Comparison of ENCODE assay signal across 8 cellular contexts in genomic region chr3:48440590-48440958, GRCh38. TPM values are rescaled to one million over a fixed set of nuclear protein-coding genes. Genes with fewer than 3 reads are reported as not detected.
DNase-seq lines count a peak whose midpoint lies in the region; ATAC-seq and TF ChIP-seq lines count a peak whose summit lies in the region.

No MANE protein-coding gene starts in this region.

- no peak for TF ChIP-seq CTCF in HEK293 (tag by site-specific recombination; IDR thresholded peaks at IDR 0.05)

- peak overlapping the region; percentile 96 for H3K27ac Mint-ChIP-seq in activated naive CD8-positive, alpha-beta T cell treated with anti-CD3 and anti-CD28 coated beads for 36 hours

- DNase-seq in AG08396 (ENCODE audit: low spot score) (peak; percentile 18), NCI-H187 (lab: John Stamatoyannopoulos, UW) (no peak), LoVo (ENCODE audit: low spot score) (no peak)
- no peak for DNase-seq in activated naive CD8-positive, alpha-beta T cell treated with anti-CD3 and anti-CD28 coated beads for 36 hours
- DNase-seq in stimulated activated naive CD8-positive, alpha-beta T cell treated with anti-CD3 and anti-CD28 coated beads, Interleukin-15, Interleukin-2, amounts not matched to agents 100 U/mL and 50 U/mL, for 24 hours = peak; percentile 34

- POLR2A ChIA-PET in HEK293 (lab: Yijun Ruan, JAX) = interaction anchor here (1.7 kb wide), 1 partner anchor 32 kb away, joined by 13 read pairs; no protein-coding TSS in a partner anchor

- H3K36me3 Mint-ChIP-seq in activated naive CD8-positive, alpha-beta T cell treated with anti-CD3 and anti-CD28 coated beads for 36 hours = peaks cover 39% of the 10 kb centered on the region

- peak overlapping the region; percentile 84 for H3K4me3 ChIP-seq in HEK293 (ENCODE audit: low read depth, low read length)
- H3K4me3 ChIP-seq in iPS-18c (ENCODE audit: insufficient read depth, low read depth, low read length) = peak overlapping the region; percentile 97

- no peaks in the 10 kb centered on the region for H3K27me3 Mint-ChIP-seq in activated naive CD8-positive, alpha-beta T cell treated with anti-CD3 and anti-CD28 coated beads for 36 hours

- H3K9me3 Mint-ChIP-seq in activated naive CD8-positive, alpha-beta T cell treated with anti-CD3 and anti-CD28 coated beads for 36 hours = no peaks in the 10 kb centered on the region

- ATAC-seq in stimulated activated naive CD8-positive, alpha-beta T cell treated with anti-CD3 and anti-CD28 coated beads, Interleukin-15, Interleukin-2, amounts not matched to agents 100 U/mL and 50 U/mL, for 24 hours = no peak
- ATAC-seq in HG02623 (IDR thresholded peaks at IDR 0.05; ENCODE audit: unreplicated experiment) = no peak

- H3K4me3 Mint-ChIP-seq in activated naive CD8-positive, alpha-beta T cell treated with anti-CD3 and anti-CD28 coated beads for 36 hours = peak overlapping the region; percentile 99

- no peaks in the 10 kb centered on the region for H3K4me1 ChIP-seq in HEK293 (ENCODE audit: control insufficient read depth, insufficient read depth, low read length)

- CTCF ChIA-PET in HEK293 (lab: Yijun Ruan, JAX) = interaction anchor here (2.3 to 2.8 kb wide), 2 partner anchors 40 to 246 kb away, joined by 11 to 15 read pairs; no protein-coding TSS in a partner anchor

- H3K9me3 ChIP-seq in HEK293 (ENCODE audit: control insufficient read depth, insufficient read depth, low read depth, low read length) (no peaks in the 10 kb centered on the region), iPS-18c (ENCODE audit: control insufficient read depth, insufficient read depth, low read length) (no peaks in the 10 kb centered on the region)

- H3K27ac ChIP-seq in HEK293 (ENCODE audit: extremely low read depth, low read depth, low read length) = peak overlapping the region; percentile 67

- H3K36me3 ChIP-seq in HEK293 (ENCODE audit: control insufficient read depth in 2 of 2, insufficient read depth in 1 of 2, low read length in 2 of 2) = peaks cover 14 to 34% of the 10 kb centered on the region in 2 experiments; a peak in 2 of 3 replicates

- peaks cover 27% of the 10 kb centered on the region for H3K4me1 Mint-ChIP-seq in activated naive CD8-positive, alpha-beta T cell treated with anti-CD3 and anti-CD28 coated beads for 36 hours

TF ChIP-seq in HEK293, 187 proteins besides CTCF, POLR2A, EP300 and RAD21:
- TF ChIP-seq ZNF837 (tag by site-specific recombination; IDR thresholded peaks at IDR 0.05) (no peak), ZNF175 (tag by site-specific recombination; IDR thresholded peaks at IDR 0.05) (no peak), ZNF211 (tag by site-specific recombination; IDR thresholded peaks at IDR 0.05; ENCODE audit: low read depth) (no peak), ZNF473 (tag by site-specific recombination; IDR thresholded peaks at IDR 0.05) (no peak), ZNF26 (tag by site-specific recombination; IDR thresholded peaks at IDR 0.05) (no peak), ZNF37A (tag by site-specific recombination; IDR thresholded peaks at IDR 0.05) (no peak), OSR2 (tag by site-specific recombination; IDR thresholded peaks at IDR 0.05) (no peak), GLI4 (tag by site-specific recombination; IDR thresholded peaks at IDR 0.05) (no peak)
- TF ChIP-seq, protein P1, sequence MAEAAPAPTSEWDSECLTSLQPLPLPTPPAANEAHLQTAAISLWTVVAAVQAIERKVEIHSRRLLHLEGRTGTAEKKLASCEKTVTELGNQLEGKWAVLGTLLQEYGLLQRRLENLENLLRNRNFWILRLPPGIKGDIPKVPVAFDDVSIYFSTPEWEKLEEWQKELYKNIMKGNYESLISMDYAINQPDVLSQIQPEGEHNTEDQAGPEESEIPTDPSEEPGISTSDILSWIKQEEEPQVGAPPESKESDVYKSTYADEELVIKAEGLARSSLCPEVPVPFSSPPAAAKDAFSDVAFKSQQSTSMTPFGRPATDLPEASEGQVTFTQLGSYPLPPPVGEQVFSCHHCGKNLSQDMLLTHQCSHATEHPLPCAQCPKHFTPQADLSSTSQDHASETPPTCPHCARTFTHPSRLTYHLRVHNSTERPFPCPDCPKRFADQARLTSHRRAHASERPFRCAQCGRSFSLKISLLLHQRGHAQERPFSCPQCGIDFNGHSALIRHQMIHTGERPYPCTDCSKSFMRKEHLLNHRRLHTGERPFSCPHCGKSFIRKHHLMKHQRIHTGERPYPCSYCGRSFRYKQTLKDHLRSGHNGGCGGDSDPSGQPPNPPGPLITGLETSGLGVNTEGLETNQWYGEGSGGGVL (tag by site-specific recombination; IDR thresholded peaks at IDR 0.05) = no peak

RNA-seq across cellular contexts. Expression of gene TMA7, which starts 0.5 kb away (rescaled TPM):
- total RNA-seq in activated naive CD8-positive, alpha-beta T cell treated with anti-CD3 and anti-CD28 coated beads for 36 hours = 100 to 1,000 TPM; 398 to 421 TPM

RNA-seq across cellular contexts. Expression of gene CCDC51, which starts 0.7 kb away (rescaled TPM):
- total RNA-seq in activated naive CD8-positive, alpha-beta T cell treated with anti-CD3 and anti-CD28 coated beads for 36 hours = 10 to 100 TPM; 28.2 to 29.5 TPM

RNA-seq across cellular contexts. Expression of gene ATRIP, which starts 6.0 kb away (rescaled TPM):
- 10 to 100 TPM; 17.3 to 17.9 TPM for total RNA-seq in activated naive CD8-positive, alpha-beta T cell treated with anti-CD3 and anti-CD28 coated beads for 36 hours

RNA-seq across cellular contexts. Expression of gene PLXNB1, which starts 10.7 kb away (rescaled TPM):
- 1 to 10 TPM; 1.6 to 2.4 TPM for total RNA-seq in activated naive CD8-positive, alpha-beta T cell treated with anti-CD3 and anti-CD28 coated beads for 36 hours

Comparison
In these comparisons a context has a peak if more than half of its experiments do, and no peak if none do; other contexts are left out.
1. DNase-seq: peak in AG08396 (single experiment) and stimulated activated naive CD8-positive, alpha-beta T cell treated with anti-CD3 and anti-CD28 coated beads, Interleukin-15, Interleukin-2, amounts not matched to agents 100 U/mL and 50 U/mL, for 24 hours (single experiment); none in activated naive CD8-positive, alpha-beta T cell treated with anti-CD3 and anti-CD28 coated beads for 36 hours (single experiment), NCI-H187 (0 of 2) and LoVo (single experiment).